8 cellular contexts compared by ENCODE assay signal in genomic region chr5:109152565-109152964, GRCh38.
"Had no signal": no experiment of that assay in that cellular context is flagged by ENCODE, and none has a peak within 500 bp of the region (broad histone marks: within the 10 kb centered on the region; RNA-seq: fewer than 3 reads in every experiment).

No MANE protein-coding gene starts in this region.

- H3K9ac ChIP-seq: GM23248 had no signal

- H3K27ac ChIP-seq: GM23248, HL-60 had no signal

- ATAC-seq: HCT116, HepG2 had no signal

- DNase-seq: GM23248, GOT3, H7, KBM-7 had no signal

- H3K4me3 ChIP-seq: GM23248, HAP-1 had no signal

- H3K9me3 ChIP-seq: HAP-1 had no signal

- H3K36me3 ChIP-seq: HAP-1 had no signal
